27 cellular contexts compared by ENCODE assay signal in genomic region chrX:17644001-17644400, GRCh38.
"Had no signal": no experiment of that assay in that cellular context is flagged by ENCODE, and none has a peak within 500 bp of the region (broad histone marks: within the 10 kb centered on the region; RNA-seq: fewer than 3 reads in every experiment).

No MANE protein-coding gene starts in this region.

- H3K36me3 ChIP-seq: adrenal gland, esophagus squamous epithelium had no signal

- H3K9me3 ChIP-seq: adrenal gland, body of pancreas, esophagus squamous epithelium had no signal

- H3K4me3 ChIP-seq: adrenal gland, body of pancreas, esophagus squamous epithelium had no signal

- H3K27ac ChIP-seq: adrenal gland, body of pancreas, epithelial cell of prostate, esophagus squamous epithelium had no signal

- H3K27me3 ChIP-seq: body of pancreas, esophagus squamous epithelium had no signal

- FAIRE-seq: endometrium, endothelial cell of umbilical vein had no signal

- DNase-seq: activated CD4-positive, alpha-beta memory T cell treated with anti-CD3 and anti-CD28 coated beads for 36 hours; activated CD4-positive, alpha-beta T cell treated with anti-CD3 and anti-CD28 coated beads for 36 hours; activated CD4-positive, alpha-beta T cell treated with anti-CD3 and anti-CD28 coated beads, Interleukin-2, amount 10 ng/mL, durations not matched to agents 24 days and 14 days; activated CD4-positive, CD25-positive, alpha-beta regulatory T cell; activated CD4-positive, CD25-positive, alpha-beta regulatory T cell treated with anti-CD3 and anti-CD28 coated beads, Interleukin-2, amount 50 U/mL, for 72 hours; activated CD8-positive, alpha-beta memory T cell treated with anti-CD3 and anti-CD28 coated beads, Interleukin-2, amount 10 ng/mL, durations not matched to agents 7 days and 5 days; activated CD8-positive, alpha-beta memory T cell treated with anti-CD3 and anti-CD28 coated beads, Interleukin-2, amount 50 U/mL, for 4 hours; activated CD8-positive, alpha-beta T cell treated with anti-CD3 and anti-CD28 coated beads, Interleukin-2, amount 10 ng/mL, durations not matched to agents 7 days and 5 days; activated effector memory CD4-positive, alpha-beta T cell treated with anti-CD3 and anti-CD28 coated beads, Interleukin-2, amount 50 U/mL, for 16 hours; activated naive CD4-positive, alpha-beta T cell treated with anti-CD3 and anti-CD28 coated beads for 36 hours; activated naive CD8-positive, alpha-beta T cell treated with anti-CD3 and anti-CD28 coated beads for 36 hours; activated naive CD8-positive, alpha-beta T cell treated with anti-CD3 and anti-CD28 coated beads, Interleukin-2, amount 50 U/mL, for 24 hours; activated T-cell treated with anti-CD3 and anti-CD28 coated beads, Interleukin-2, amount 50 U/mL, for 1 hour; activated T-cell treated with anti-CD3 and anti-CD28 coated beads, Interleukin-2, amount 50 U/mL, for 48 hours; adrenal gland; amygdala; aorta; body of pancreas; caudate nucleus; effector CD8-positive, alpha-beta T cell; esophagus squamous epithelium; foreskin melanocyte; head of caudate nucleus; T-helper 2 cell had no signal

- H3K4me1 ChIP-seq: adrenal gland, body of pancreas, esophagus squamous epithelium had no signal
